8 cellular contexts compared by ENCODE assay signal in genomic region chr13:60397693-60398437, GRCh38. TPM values are rescaled to one million over a fixed set of nuclear protein-coding genes. Genes with fewer than 3 reads are reported as not detected.
DNase-seq lines count a peak whose midpoint lies in the region; ATAC-seq, FAIRE-seq and TF ChIP-seq lines count a peak whose summit lies in the region.

No MANE protein-coding gene starts in this region.

- peak; percentile 49 for DNase-seq in CMK (ENCODE audit: low read depth)
- peak; percentile 72 for DNase-seq in OCI-M1 (lab: John Stamatoyannopoulos, UW)
- peak; percentile 72 for DNase-seq in glomerular visceral epithelial cell (ENCODE audit: extremely low spot score)
- peak; percentile 25 for DNase-seq in omental fat pad (ENCODE audit: low spot score)
- DNase-seq in urothelium cell line (ENCODE audit: low spot score), result peak; percentile 24

- peak; percentile 43 for ATAC-seq in GM19324 (IDR thresholded peaks at IDR 0.05; ENCODE audit: low FRiP score, unreplicated experiment)
- peak; percentile 26 for ATAC-seq in HG03439 (IDR thresholded peaks at IDR 0.05; ENCODE audit: unreplicated experiment)
- peak; percentile 39 for ATAC-seq in omental fat pad (ENCODE audit: low FRiP score)

- H3K4me3 Mint-ChIP-seq in activated naive CD4-positive, alpha-beta T cell treated with anti-CD3 and anti-CD28 coated beads, Interleukin-2, amount 50 U/mL, for 24 hours, result peak overlapping the region; percentile 94

- FAIRE-seq in urothelium cell line (lab: Jason Lieb, UNC), result no peak

- no peaks in the 10 kb centered on the region for H3K27me3 Mint-ChIP-seq in activated naive CD4-positive, alpha-beta T cell treated with anti-CD3 and anti-CD28 coated beads, Interleukin-2, amount 50 U/mL, for 24 hours

- TF ChIP-seq CTCF in omental fat pad (IDR thresholded peaks at IDR 0.05), result no peak

- H3K27ac Mint-ChIP-seq in activated naive CD4-positive, alpha-beta T cell treated with anti-CD3 and anti-CD28 coated beads, Interleukin-2, amount 50 U/mL, for 24 hours, result peak overlapping the region; percentile 98

- H3K36me3 Mint-ChIP-seq in activated naive CD4-positive, alpha-beta T cell treated with anti-CD3 and anti-CD28 coated beads, Interleukin-2, amount 50 U/mL, for 24 hours, result no peaks in the 10 kb centered on the region

- H3K4me1 Mint-ChIP-seq in activated naive CD4-positive, alpha-beta T cell treated with anti-CD3 and anti-CD28 coated beads, Interleukin-2, amount 50 U/mL, for 24 hours, result peaks cover 51% of the 10 kb centered on the region

- no peaks in the 10 kb centered on the region for H3K9me3 Mint-ChIP-seq in activated naive CD4-positive, alpha-beta T cell treated with anti-CD3 and anti-CD28 coated beads, Interleukin-2, amount 50 U/mL, for 24 hours

RNA-seq across cellular contexts. Expression of gene TDRD3, which starts 0.8 kb away (rescaled TPM):
- 10 to 100 TPM; 16.9 to 36.4 (median 20.7) TPM for total RNA-seq in omental fat pad

Comparison
In these comparisons a context has a peak if more than half of its experiments do, and no peak if none do; other contexts are left out.
1. Peak in every context shown above with its lines: DNase-seq and ATAC-seq.